ENCODE assay signal across 9 cellular contexts in the genomic region with DNA sequence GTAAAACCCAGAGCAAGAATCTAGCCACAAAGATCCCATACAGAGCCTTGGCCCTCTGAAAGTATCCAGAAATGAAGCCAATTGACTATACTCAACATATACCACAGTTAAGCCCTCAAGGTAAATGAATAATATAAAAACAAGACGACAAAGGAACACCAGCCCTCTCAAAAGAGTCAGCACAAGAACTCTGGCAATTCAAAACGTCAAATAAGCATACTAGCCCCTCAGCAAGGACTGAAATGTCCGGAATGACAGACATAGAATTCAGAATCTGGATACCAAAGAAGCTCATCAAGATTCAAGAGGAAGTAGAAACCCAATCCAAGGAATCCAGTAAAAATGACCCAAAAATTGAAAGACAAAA. TPM values are rescaled to one million over a fixed set of nuclear protein-coding genes. Genes with fewer than 3 reads are reported as not detected.
DNase-seq lines count a peak whose midpoint lies in the region; ATAC-seq, FAIRE-seq and TF ChIP-seq lines count a peak whose summit lies in the region.
"Had no signal": no experiment of that assay in that cellular context is flagged by ENCODE, and none has a peak within 500 bp of the region (broad histone marks: within the 10 kb centered on the region; RNA-seq: fewer than 3 reads in every experiment).

No MANE protein-coding gene starts in this region.

- WGBS in heart left ventricle, 4 donors = 7 to 13% (median 12%) methylated on average over 3 of the region's 3 CpGs

- H3K4me3 Mint-ChIP-seq in astrocyte (ENCODE audit: unreplicated experiment) = peak overlapping the region; percentile 91

- peaks cover 2% of the 10 kb centered on the region for H3K36me3 Mint-ChIP-seq in astrocyte (ENCODE audit: low read depth, unreplicated experiment)

- no peaks in the 10 kb centered on the region for H4K20me1 ChIP-seq in astrocyte (ENCODE audit: insufficient read depth, low read length)

- peak overlapping the region; percentile 97 for H3K27ac Mint-ChIP-seq in astrocyte (ENCODE audit: unreplicated experiment)

- no peak overlapping the region for H2AFZ ChIP-seq in astrocyte (ENCODE audit: low read depth, low read length)

- H3K36me3 ChIP-seq in heart left ventricle = no peaks in the 10 kb centered on the region
- no peaks in the 10 kb centered on the region for H3K36me3 ChIP-seq in astrocyte (ENCODE audit: insufficient read depth, low read length)
- H3K36me3 ChIP-seq in muscle layer of duodenum (ENCODE audit: control insufficient read depth in 1 of 2, insufficient read depth in 2 of 2, low read length in 2 of 2) = no peaks in the 10 kb centered on the region
- no peaks in the 10 kb centered on the region for H3K36me3 ChIP-seq in uterus

- no peak for ATAC-seq in heart left ventricle
- ATAC-seq in HG02642 (IDR thresholded peaks at IDR 0.05; ENCODE audit: poor library complexity, unreplicated experiment) = no peak

- H3K4me1 ChIP-seq in heart left ventricle (peaks cover 0 to 22% (median 8%) of the 10 kb centered on the region in 12 donors), astrocyte (ENCODE audit: insufficient read depth, low read length) (peaks cover 7% of the 10 kb centered on the region), muscle layer of duodenum (ENCODE audit: control insufficient read depth in 1 of 2, insufficient read depth in 2 of 2, low read length in 2 of 2) (peaks cover 0 to 12% of the 10 kb centered on the region in 2 donors), uterus (no peaks in the 10 kb centered on the region)
- H3K4me1 ChIP-seq: foreskin keratinocyte had no signal

- intact Hi-C loops in heart left ventricle (cut with DNase I) (loop anchor here in 9 of 10 donors (1.0 to 10.0 kb wide), 10 partner anchors 41 to 226 kb away; partner anchors contain the start of genes TSHR (in 4 of the 9) and CEP128 (in 1 of the 9)), cardiac septum (cut with DNase I) (loop anchor here (2.0 to 10.0 kb wide), 3 partner anchors 50 to 216 kb away; partner anchors contain the start of genes GTF2A1 and TSHR), uterus (cut with DNase I; ENCODE audit: low total_unique reads) (no loop called here)

- H3K27me3 Mint-ChIP-seq in astrocyte (ENCODE audit: low read depth, unreplicated experiment) = no peaks in the 10 kb centered on the region

- H3K27me3 ChIP-seq in heart left ventricle = no peaks in the 10 kb centered on the region
- no peaks in the 10 kb centered on the region for H3K27me3 ChIP-seq in astrocyte (ENCODE audit: insufficient read depth, low read length)
- H3K27me3 ChIP-seq in muscle layer of duodenum (ENCODE audit: low read depth, low read length) = no peaks in the 10 kb centered on the region
- H3K27me3 ChIP-seq in uterus = no peaks in the 10 kb centered on the region
- H3K27me3 ChIP-seq: foreskin keratinocyte had no signal

- peaks cover 17% of the 10 kb centered on the region for H3K4me1 Mint-ChIP-seq in astrocyte (ENCODE audit: low read depth, unreplicated experiment)

- TF ChIP-seq POLR2A in heart left ventricle (IDR thresholded peaks at IDR 0.05) = no peak
- no peak for TF ChIP-seq POLR2A in uterus (IDR thresholded peaks at IDR 0.05)

- DNase-seq in heart left ventricle (no peak), cardiac septum (ENCODE audit: low spot score) (no peak), astrocyte (ENCODE audit: low read depth) (no peak), uterus (no peak), KBM-7 (no peak), NCI-H2081 treated with DMSO at 0.1 percent for 48 hours (lab: John Stamatoyannopoulos, UW) (no peak)

- peak overlapping the region in 8 of 12 donors; percentile 65 to 83 (median 72) for H3K4me3 ChIP-seq in heart left ventricle
- peak overlapping the region; percentile 75 for H3K4me3 ChIP-seq in astrocyte (ENCODE audit: insufficient read depth, low read depth, low read length)
- H3K4me3 ChIP-seq in muscle layer of duodenum (ENCODE audit: low read depth in 1 of 2, low read length in 2 of 2) = peak overlapping the region in 1 of 2 donors; percentile 83
- no peak overlapping the region for H3K4me3 ChIP-seq in uterus

- H3K79me2 ChIP-seq in astrocyte (ENCODE audit: insufficient read depth, low read length) = no peaks in the 10 kb centered on the region

- peak overlapping the region; percentile 98 for H3K4me2 ChIP-seq in astrocyte (ENCODE audit: low read length)

- in situ Hi-C loops in KBM-7 (cut with MboI; ENCODE audit: low pct_unique_long_range_greater_than_20kb, low sequenced_read_pairs) = loop anchor here (25.0 kb wide), 1 partner anchor 184 kb away; no protein-coding TSS in a partner anchor

- peak overlapping the region; percentile 82 to 97 (median 93) for H3K27ac ChIP-seq in heart left ventricle
- no peak overlapping the region for H3K27ac ChIP-seq in astrocyte (ENCODE audit: low read depth, low read length)
- H3K27ac ChIP-seq in muscle layer of duodenum (ENCODE audit: low read length) = peak overlapping the region; percentile 90
- H3K27ac ChIP-seq in uterus = peak overlapping the region; percentile 94 to 96

- H3K9me3 ChIP-seq in heart left ventricle (no peaks in the 10 kb centered on the region), astrocyte (ENCODE audit: insufficient read depth, low read depth, low read length) (no peaks in the 10 kb centered on the region), muscle layer of duodenum (ENCODE audit: control insufficient read depth in 1 of 2, low read length in 2 of 2) (no peaks in the 10 kb centered on the region), uterus (no peaks in the 10 kb centered on the region)

- FAIRE-seq in astrocyte (lab: Jason Lieb, UNC) = no peak

- no peaks in the 10 kb centered on the region for H3K9me3 Mint-ChIP-seq in astrocyte (ENCODE audit: unreplicated experiment)

- no peak for TF ChIP-seq CTCF in heart left ventricle (IDR thresholded peaks at IDR 0.05)
- no peak for TF ChIP-seq CTCF in astrocyte (IDR thresholded peaks at IDR 0.05; ENCODE audit: insufficient read depth, low read depth, low read length)
- TF ChIP-seq CTCF in uterus (IDR thresholded peaks at IDR 0.05) = no peak

- peak overlapping the region; percentile 88 for H3K9ac ChIP-seq in astrocyte (ENCODE audit: low read length)

RNA-seq across cellular contexts. Expression of gene GTF2A1, which starts 49.9 kb away (rescaled TPM):
- total RNA-seq in heart left ventricle (10 to 100 TPM; 12.7 to 31.3 (median 23.3) TPM), cardiac septum (18.0 TPM), astrocyte (36.4 and 37.2 TPM in 2 replicates), uterus (10 to 100 TPM; 28.2 to 52.4 (median 35.9) TPM)
- polyA plus RNA-seq in heart left ventricle = 1 to 10 TPM; 3.4 to 9.0 TPM

Comparison
In these comparisons a context has a peak if more than half of its experiments do, and no peak if none do; other contexts are left out.
1. H3K4me3 ChIP-seq: peak in heart left ventricle (8 of 12) and astrocyte (single experiment); none in uterus (0 of 2).